ENCODE assay signal across 27 cellular contexts in the genomic region with DNA sequence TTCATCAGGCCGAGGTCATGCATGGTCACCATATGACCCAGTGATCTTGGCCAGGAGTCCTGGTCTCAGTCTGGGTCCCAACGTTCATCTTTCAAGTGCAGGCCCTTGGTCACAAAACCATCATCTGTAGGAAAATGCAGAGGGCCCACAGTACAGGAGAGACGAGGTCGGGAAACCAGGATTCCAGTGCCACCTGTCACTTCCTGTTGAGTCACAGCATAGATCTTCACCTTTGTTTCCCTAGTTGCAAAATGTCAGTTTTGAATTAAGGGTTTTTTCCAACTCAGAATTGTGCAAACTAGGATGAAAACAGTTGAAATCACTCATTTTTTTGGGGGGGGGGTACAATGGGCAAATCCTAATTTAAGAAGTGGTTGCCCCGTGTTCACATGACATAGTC.
A peak's percentile ranks its signal among the peaks of the same experiment; 100 is the strongest.
DNase-seq lines count a peak whose midpoint lies in the region; ATAC-seq, FAIRE-seq and TF ChIP-seq lines count a peak whose summit lies in the region.
"Had no signal": no experiment of that assay in that cellular context is flagged by ENCODE, and none has a peak within 500 bp of the region (broad histone marks: within the 10 kb centered on the region; RNA-seq: fewer than 3 reads in every experiment).

No MANE protein-coding gene starts in this region.

- no peak overlapping the region for H3K27ac ChIP-seq in astrocyte (ENCODE audit: low read depth, low read length)
- H3K27ac ChIP-seq: body of pancreas, C4-2B, esophagus squamous epithelium, lower lobe of right lung, right lobe of liver, uterus had no signal

- no peaks in the 10 kb centered on the region for H4K20me1 ChIP-seq in astrocyte (ENCODE audit: insufficient read depth, low read length)

- CTCF ChIA-PET in activated CD4-positive, alpha-beta memory T cell treated with anti-CD3 and anti-CD28 coated beads for 36 hours (lab: Charles Lee): no interaction called here

- no peaks in the 10 kb centered on the region for H3K36me3 ChIP-seq in astrocyte (ENCODE audit: insufficient read depth, low read length)
- H3K36me3 ChIP-seq: esophagus squamous epithelium, lower lobe of right lung, right lobe of liver, uterus had no signal

- intact Hi-C loops in activated CD4-positive, alpha-beta memory T cell treated with anti-CD3 and anti-CD28 coated beads for 36 hours (cut with micrococcal nuclease): no loop called here

- no peaks in the 10 kb centered on the region for H3K79me2 ChIP-seq in astrocyte (ENCODE audit: insufficient read depth, low read length)

- peaks cover 3% of the 10 kb centered on the region for H3K36me3 Mint-ChIP-seq in astrocyte (ENCODE audit: low read depth, unreplicated experiment)
- no peaks in the 10 kb centered on the region for H3K36me3 Mint-ChIP-seq in activated CD4-positive, alpha-beta memory T cell treated with anti-CD3 and anti-CD28 coated beads for 36 hours

- H3K9ac ChIP-seq in astrocyte (ENCODE audit: low read length): no peak overlapping the region

- DNase-seq in Daoy (ENCODE audit: low read depth): peak; percentile 41
- DNase-seq in LoVo (ENCODE audit: low spot score): peak; percentile 8
- peak; percentile 29 for DNase-seq in astrocyte (ENCODE audit: low read depth)
- peak; percentile 40 for DNase-seq in kidney tubule cell (ENCODE audit: low spot score)
- DNase-seq in NCI-H524 (lab: John Stamatoyannopoulos, UW): no peak
- no peak for DNase-seq in activated CD4-positive, alpha-beta memory T cell treated with anti-CD3 and anti-CD28 coated beads for 36 hours
- DNase-seq in activated gamma-delta T cell treated with Interleukin-2 at 50 U/mL for 16 hours: no peak
- DNase-seq: activated CD4-positive, CD25-positive, alpha-beta regulatory T cell treated with anti-CD3 and anti-CD28 coated beads, Interleukin-2, amount 50 U/mL, for 72 hours; activated CD8-positive, alpha-beta T cell treated with anti-CD3 and anti-CD28 coated beads for 36 hours; body of pancreas; effector memory CD4-positive, alpha-beta T cell; esophagus squamous epithelium; KG1; lower lobe of right lung; NCI-H1694 treated with DMSO at 0.1 percent for 48 hours; NCI-H748 treated with DMSO at 0.1 percent for 48 hours; posterior cingulate gyrus; right lobe of liver; SHP77; stimulated activated CD4-positive, alpha-beta T cell treated with anti-CD3 and anti-CD28 coated beads, Interleukin-4, amount 100 ng/mL, for 4 hours; stimulated activated naive CD4-positive, alpha-beta T cell; uterus had no signal

- H3K4me2 ChIP-seq in astrocyte (ENCODE audit: low read length): peak overlapping the region; percentile 51

- no peak overlapping the region for H2AFZ ChIP-seq in astrocyte (ENCODE audit: low read depth, low read length)

- H3K9me3 ChIP-seq in astrocyte (ENCODE audit: insufficient read depth, low read depth, low read length): no peaks in the 10 kb centered on the region
- H3K9me3 ChIP-seq: body of pancreas, esophagus squamous epithelium, lower lobe of right lung, right lobe of liver, uterus had no signal

- H3K4me3 ChIP-seq in astrocyte (ENCODE audit: insufficient read depth, low read depth, low read length): no peak overlapping the region
- H3K4me3 ChIP-seq: body of pancreas, esophagus squamous epithelium, lower lobe of right lung, right lobe of liver, uterus had no signal

- no peak for ATAC-seq in HG02938 (IDR thresholded peaks at IDR 0.05; ENCODE audit: unreplicated experiment)
- ATAC-seq: activated CD8-positive, alpha-beta T cell treated with anti-CD3 and anti-CD28 coated beads for 36 hours; body of pancreas; lower lobe of right lung had no signal

- TF ChIP-seq CTCF in astrocyte (IDR thresholded peaks at IDR 0.05; ENCODE audit: insufficient read depth, low read depth, low read length): no peak

- no peaks in the 10 kb centered on the region for H3K9me3 Mint-ChIP-seq in astrocyte (ENCODE audit: unreplicated experiment)
- H3K9me3 Mint-ChIP-seq in activated CD4-positive, alpha-beta memory T cell treated with anti-CD3 and anti-CD28 coated beads for 36 hours: no peaks in the 10 kb centered on the region
- H3K9me3 Mint-ChIP-seq: activated CD8-positive, alpha-beta T cell treated with anti-CD3 and anti-CD28 coated beads for 36 hours had no signal

- no peaks in the 10 kb centered on the region for H3K27me3 ChIP-seq in astrocyte (ENCODE audit: insufficient read depth, low read length)
- H3K27me3 ChIP-seq: body of pancreas, right lobe of liver, uterus had no signal

- peaks cover 17% of the 10 kb centered on the region for H3K4me1 Mint-ChIP-seq in astrocyte (ENCODE audit: low read depth, unreplicated experiment)
- no peaks in the 10 kb centered on the region for H3K4me1 Mint-ChIP-seq in activated CD4-positive, alpha-beta memory T cell treated with anti-CD3 and anti-CD28 coated beads for 36 hours (ENCODE audit: low read depth)

- peaks cover 9% of the 10 kb centered on the region for H3K27me3 Mint-ChIP-seq in astrocyte (ENCODE audit: low read depth, unreplicated experiment)
- peaks cover 9% of the 10 kb centered on the region for H3K27me3 Mint-ChIP-seq in activated CD4-positive, alpha-beta memory T cell treated with anti-CD3 and anti-CD28 coated beads for 36 hours

- peak; percentile 63 for FAIRE-seq in astrocyte (lab: Jason Lieb, UNC)
- FAIRE-seq: colon, HTR-8/SVneo, islet of Langerhans had no signal

- peaks cover 17% of the 10 kb centered on the region for H3K4me1 ChIP-seq in astrocyte (ENCODE audit: insufficient read depth, low read length)
- H3K4me1 ChIP-seq: esophagus squamous epithelium, lower lobe of right lung, right lobe of liver, uterus had no signal

- no peak overlapping the region for H3K27ac Mint-ChIP-seq in astrocyte (ENCODE audit: unreplicated experiment)
- H3K27ac Mint-ChIP-seq in activated CD4-positive, alpha-beta memory T cell treated with anti-CD3 and anti-CD28 coated beads for 36 hours: no peak overlapping the region
- H3K27ac Mint-ChIP-seq: activated CD8-positive, alpha-beta T cell treated with anti-CD3 and anti-CD28 coated beads for 36 hours had no signal

- H3K4me3 Mint-ChIP-seq in astrocyte (ENCODE audit: unreplicated experiment): no peak overlapping the region
- no peak overlapping the region for H3K4me3 Mint-ChIP-seq in activated CD4-positive, alpha-beta memory T cell treated with anti-CD3 and anti-CD28 coated beads for 36 hours
- H3K4me3 Mint-ChIP-seq: activated CD8-positive, alpha-beta T cell treated with anti-CD3 and anti-CD28 coated beads for 36 hours had no signal

- POLR2A ChIA-PET in activated CD4-positive, alpha-beta memory T cell treated with anti-CD3 and anti-CD28 coated beads for 36 hours (lab: Charles Lee): no interaction called here

Comparison
In these comparisons a context has a peak if more than half of its experiments do, and no peak if none do; other contexts are left out.
1. DNase-seq: peak in Daoy (single experiment), LoVo (single experiment), astrocyte (single experiment) and kidney tubule cell (single experiment); none in NCI-H524 (0 of 2), activated CD4-positive, alpha-beta memory T cell treated with anti-CD3 and anti-CD28 coated beads for 36 hours (single experiment) and activated gamma-delta T cell treated with Interleukin-2 at 50 U/mL for 16 hours (single experiment).